2 cellular contexts compared by ENCODE assay signal in the genomic region with DNA sequence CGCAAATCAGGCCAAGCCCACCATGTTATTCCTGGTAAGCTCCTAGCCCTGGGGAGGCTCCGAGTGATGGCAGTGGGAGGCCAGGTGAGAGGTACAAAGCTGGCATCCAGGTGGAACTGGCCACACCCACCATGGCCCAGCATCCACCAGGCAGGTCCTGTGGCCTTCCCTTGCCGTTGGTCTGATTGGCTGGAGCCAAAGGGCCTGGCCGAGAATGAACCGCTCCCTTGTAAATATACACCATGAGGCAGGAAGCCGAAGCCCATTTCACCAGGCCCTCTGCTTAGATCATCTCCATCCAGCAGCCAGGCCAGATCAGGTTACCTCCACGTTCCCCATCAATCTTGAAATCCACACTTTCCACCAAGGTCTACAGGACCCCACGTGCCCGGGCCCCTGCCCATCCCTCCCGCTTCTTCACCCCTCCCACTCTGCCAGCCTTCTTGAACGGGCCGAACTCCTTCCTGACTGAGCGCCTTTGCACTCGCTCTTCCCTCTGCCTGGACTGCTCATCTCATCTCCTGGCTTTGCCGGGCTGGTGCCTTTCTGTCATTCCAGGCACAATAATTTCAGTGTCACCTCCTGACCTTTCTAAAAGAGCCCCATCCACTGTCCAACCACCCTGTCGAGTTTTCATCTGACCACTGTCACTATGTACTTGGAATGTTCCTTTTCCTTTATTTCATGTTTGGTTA.
TF ChIP-seq lines count a peak whose summit lies in the region.

No MANE protein-coding gene starts in this region.

TF ChIP-seq in SK-N-SH treated with all-trans-retinoic acid at 6 μM for 48 hours, 23 proteins besides CTCF, POLR2A, EP300 and RAD21:
- TF ChIP-seq TCF4 (CRISPR knock-in tag; IDR thresholded peaks at IDR 0.05; ENCODE audit: borderline replicate concordance), result no peak
- TF ChIP-seq ZNF70 (CRISPR knock-in tag; IDR thresholded peaks at IDR 0.05), result no peak

TF ChIP-seq in SK-N-SH, 30 proteins besides CTCF, POLR2A, EP300 and RAD21:
- no peak for TF ChIP-seq EZH2phosphoT487 (IDR thresholded peaks at IDR 0.05; ENCODE audit: borderline replicate concordance, low read depth)
- no peak for TF ChIP-seq FOXJ3 (CRISPR knock-in tag; IDR thresholded peaks at IDR 0.05)
- TF ChIP-seq, protein P1, sequence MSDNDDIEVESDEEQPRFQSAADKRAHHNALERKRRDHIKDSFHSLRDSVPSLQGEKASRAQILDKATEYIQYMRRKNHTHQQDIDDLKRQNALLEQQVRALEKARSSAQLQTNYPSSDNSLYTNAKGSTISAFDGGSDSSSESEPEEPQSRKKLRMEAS (IDR thresholded peaks at IDR 0.05; ENCODE audit: low read depth), result no peak
- TF ChIP-seq FOXM1 (IDR thresholded peaks at IDR 0.05; ENCODE audit: low read depth), result no peak
